In the genomic region with DNA sequence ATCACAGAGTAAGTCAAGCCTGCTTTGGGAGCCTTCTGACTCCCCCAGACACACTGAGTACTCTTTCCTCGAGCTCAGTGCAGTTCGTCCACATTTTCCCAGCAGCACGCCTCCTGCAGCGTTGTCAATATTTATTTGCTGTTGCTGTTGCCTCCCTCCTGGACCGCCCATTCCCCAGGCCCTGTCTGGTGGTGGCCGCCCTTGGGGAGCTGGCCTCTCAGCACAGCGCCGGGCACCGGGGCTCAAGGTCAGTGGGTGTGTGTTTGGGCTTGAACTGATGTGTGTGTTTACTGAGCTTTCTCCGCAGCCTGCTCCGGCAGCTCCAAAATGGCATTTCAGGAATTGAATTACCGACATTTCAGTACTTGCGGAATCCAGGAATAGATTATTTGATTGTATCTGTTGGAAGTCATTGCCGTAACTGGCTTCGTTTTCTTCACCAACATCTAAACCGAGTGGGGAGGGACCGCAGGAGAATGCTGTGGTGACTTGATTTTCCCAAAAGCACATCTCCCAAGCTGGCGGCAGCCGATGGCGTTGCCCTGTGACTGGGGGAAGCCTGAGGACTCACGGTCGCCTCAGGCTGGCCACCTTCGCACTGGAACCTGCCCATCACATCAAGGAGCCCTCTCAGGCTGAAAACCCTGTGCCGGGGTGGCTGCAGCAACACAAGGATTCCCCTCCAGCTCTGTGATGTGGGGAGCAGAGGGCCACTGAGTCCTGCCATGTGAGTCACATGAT, we compare ENCODE assay signal across 15 cellular contexts.
DNase-seq lines count a peak whose midpoint lies in the region; ATAC-seq, FAIRE-seq and TF ChIP-seq lines count a peak whose summit lies in the region.
"Had no signal": no experiment of that assay in that cellular context is flagged by ENCODE, and none has a peak within 500 bp of the region (broad histone marks: within the 10 kb centered on the region; RNA-seq: fewer than 3 reads in every experiment).

No MANE protein-coding gene starts in this region.

- H3K9ac ChIP-seq in HepG2 (ENCODE audit: insufficient read depth, low read depth, low read length), result 0 out of 2 replicates have a peak overlapping the region, but pooled peaks have one; percentile 30
- H3K9ac ChIP-seq in H9 (ENCODE audit: extremely low read depth, insufficient read length, low read length), result no peak overlapping the region

- H3K4me1 ChIP-seq in adrenal gland (replicated peaks in 1 of 2) (peaks cover 4 to 19% of the 10 kb centered on the region in 2 donors), HepG2 (ENCODE audit: insufficient read depth, low read length) (peaks cover 75% of the 10 kb centered on the region), pancreas (peaks cover 52 to 82% (median 67%) of the 10 kb centered on the region in 3 donors), suprapubic skin (no peaks in the 10 kb centered on the region), H9 (ENCODE audit: insufficient read depth, low read length) (no peaks in the 10 kb centered on the region)

- peak overlapping the region in 3 of 5 donors; percentile 17 to 49 (median 36) for H3K27ac ChIP-seq in adrenal gland
- H3K27ac ChIP-seq in HepG2 (ENCODE audit: extremely low read length, insufficient read depth, low read length), result peak overlapping the region; percentile 49
- H3K27ac ChIP-seq in pancreas, result peak overlapping the region; percentile 19 to 83 (median 62)
- H3K27ac ChIP-seq in suprapubic skin, result no peak overlapping the region
- no peak overlapping the region for H3K27ac ChIP-seq in H9 (ENCODE audit: insufficient read length, low read depth, low read length)
- H3K27ac ChIP-seq: C4-2B had no signal

- DNase-seq in HuH-7 (ENCODE audit: low spot score) (peak; percentile 63), adrenal gland (peak; percentile 64 to 86 (median 77)), HepG2 (ENCODE audit: low spot score) (peak; percentile 94), pancreas (peak; percentile 78 to 92 (median 84)), KBM-7 (no peak), OCI-M1 (lab: John Stamatoyannopoulos, UW) (no peak), suprapubic skin (ENCODE audit: low spot score in 2 of 2) (no peak), H9 (no peak)
- DNase-seq: DMS153, NCI-H1048, NCI-H146, NCI-H226, NCI-H526 had no signal

- H3K4me2 ChIP-seq in HepG2 (ENCODE audit: low read depth, low read length) (peak overlapping the region; percentile 88), H9 (ENCODE audit: insufficient read depth, insufficient read length, low read length) (no peak overlapping the region)

- H3K36me3 ChIP-seq in adrenal gland (replicated peaks in 1 of 2) (no peaks in the 10 kb centered on the region), HepG2 (replicated peaks in 1 of 2; ENCODE audit: control insufficient read depth in 1 of 2, insufficient read depth in 2 of 2, low read length in 2 of 2) (peaks cover 0 to under 1% of the 10 kb centered on the region in 2 experiments; a peak in 2 of 5 replicates), pancreas (no peaks in the 10 kb centered on the region), suprapubic skin (no peaks in the 10 kb centered on the region)

- no peak overlapping the region for H2AK5ac ChIP-seq in H9 (ENCODE audit: insufficient read length, low read length)

- H3K4me1 Mint-ChIP-seq in H9, result peaks cover 2 to 10% of the 10 kb centered on the region in 2 experiments; a peak in 3 of 4 replicates

- 0 out of 2 replicates have a peak, but pooled peaks have one; percentile 22 for TF ChIP-seq RAD21 in HepG2 (CRISPR knock-in tag; IDR thresholded peaks at IDR 0.05)

- in situ Hi-C loops in HepG2 (cut with HindIII; ENCODE audit: extremely low pct_ligation_motif_present, low pct_unique_long_range_greater_than_20kb), result loop anchor here (5.0 kb wide), 1 partner anchor 34 kb away; no protein-coding TSS in a partner anchor
- in situ Hi-C loops in KBM-7 (cut with MboI; ENCODE audit: low pct_unique_long_range_greater_than_20kb, low sequenced_read_pairs), result no loop called here

- H2BK5ac ChIP-seq in H9 (ENCODE audit: insufficient read length, low read length), result no peak overlapping the region

- H3K4ac ChIP-seq in H9 (ENCODE audit: low read depth, low read length), result no peak overlapping the region

- CTCF ChIA-PET in HepG2 (lab: Yijun Ruan, JAX; ENCODE audit: low intra/inter-chr PET ratio, low total read pairs), result interaction anchor here (0.7 kb wide), 1 partner anchor 98 kb away, joined by 3 read pairs; no protein-coding TSS in a partner anchor

- H3K27ac Mint-ChIP-seq in H9, result no peak overlapping the region

- no peak overlapping the region for H2BK12ac ChIP-seq in H9 (ENCODE audit: insufficient read length, low read depth, low read length)

- H4K20me1 ChIP-seq in HepG2 (ENCODE audit: insufficient read depth, low read length) (peaks cover 66% of the 10 kb centered on the region), H9 (ENCODE audit: control insufficient read depth, insufficient read depth, insufficient read length) (no peaks in the 10 kb centered on the region)

- H3K18ac ChIP-seq in H9 (ENCODE audit: insufficient read length, low read depth, low read length), result no peak overlapping the region

- H3K4me3 ChIP-seq in adrenal gland (no peak overlapping the region), HepG2 (replicated peaks in 1 of 3; ENCODE audit: insufficient read depth in 1 of 3, low read depth in 2 of 3, low read length in 3 of 3) (peak overlapping the region; percentile 27 to 69 (median 41); a peak in 5 of 6 replicates), pancreas (peak overlapping the region in 1 of 4 donors; percentile 17), suprapubic skin (no peak overlapping the region)

- ATAC-seq in HepG2 (peak; percentile 90), pancreas (peak; percentile 54 to 77 (median 74))

- H3K79me2 ChIP-seq in HepG2 (ENCODE audit: insufficient read depth, low read length) (peaks cover 16% of the 10 kb centered on the region), H9 (ENCODE audit: insufficient read depth, low read length) (peaks cover 2% of the 10 kb centered on the region; the same call in 1 of the 2 replicates)

- no peaks in the 10 kb centered on the region for H3K23me2 ChIP-seq in H9 (ENCODE audit: insufficient read length, low read depth, low read length, poor library complexity, severe bottlenecking)

- H2BK20ac ChIP-seq in H9 (ENCODE audit: low read depth, low read length, poor library complexity, severe bottlenecking), result no peak overlapping the region

- no peak overlapping the region for H4K8ac ChIP-seq in H9 (replicated peaks; ENCODE audit: insufficient read length, low read depth, low read length)

- H2BK15ac ChIP-seq in H9 (ENCODE audit: low read depth, low read length), result no peak overlapping the region

- no peak overlapping the region for H3K14ac ChIP-seq in H9 (ENCODE audit: insufficient read depth, low read length)

- FAIRE-seq in HepG2 (lab: Jason Lieb, UNC) (peak; percentile 97), pancreas (lab: Jason Lieb, UNC) (no peak)
- FAIRE-seq: A204.1 had no signal

- TF ChIP-seq EP300 in HepG2 (IDR thresholded peaks at IDR 0.05; ENCODE audit: low read depth in 2 of 2, low read length in 2 of 2) (peak in 1 of 2 experiments; percentile 82; a peak in 3 of 4 replicates), HepG2 (CRISPR knock-in tag; IDR thresholded peaks at IDR 0.05; ENCODE audit: borderline replicate concordance) (peak; percentile 55; the same call in 1 of the 2 replicates), suprapubic skin (IDR thresholded peaks at IDR 0.05) (no peak)

- H3K79me1 ChIP-seq in H9 (ENCODE audit: insufficient read depth, low read depth, low read length, poor library complexity, severe bottlenecking), result no peaks in the 10 kb centered on the region

- no peak overlapping the region for H3K23ac ChIP-seq in H9 (ENCODE audit: insufficient read length, low read depth, low read length)

- 47 to 65% (median 53%) methylated on average over 19 to 24 of the region's 24 CpGs for WGBS in adrenal gland, 4 donors
- WGBS in HepG2 (ENCODE audit: low lambda C conversion rate), result 3% methylated on average over 17 of the region's 24 CpGs
- WGBS in pancreas, 2 donors, result 17 to 22% methylated on average over 24 of the region's 24 CpGs
- 82% methylated on average over 17 of the region's 24 CpGs for WGBS in suprapubic skin
- WGBS in H9 (ENCODE audit: extremely low coverage, insufficient read length, low lambda C conversion rate), result no CpG with 5 or more reads among the region's 24 CpGs

- BruUV-seq in HepG2 (replicated peaks; lab: Mats Ljungman, UMichigan), result no TSS peak

- H3K56ac ChIP-seq in H9 (ENCODE audit: insufficient read length, low read depth, low read length), result no peak overlapping the region

- H2AFZ ChIP-seq in HepG2 (ENCODE audit: low read length) (no peak overlapping the region), H9 (ENCODE audit: low read length) (no peak overlapping the region)

- H3K9me3 ChIP-seq in adrenal gland (replicated peaks in 1 of 3), result no peaks in the 10 kb centered on the region
- no peaks in the 10 kb centered on the region for H3K9me3 ChIP-seq in HepG2 (ENCODE audit: low read length)
- H3K9me3 ChIP-seq in pancreas, result no peaks in the 10 kb centered on the region
- no peaks in the 10 kb centered on the region for H3K9me3 ChIP-seq in suprapubic skin
- H3K9me3 ChIP-seq in H9 (ENCODE audit: control insufficient read depth, low read depth, low read length), result no peaks in the 10 kb centered on the region

- H4K91ac ChIP-seq in H9 (ENCODE audit: insufficient read length, low read depth, low read length), result no peak overlapping the region

- no peaks in the 10 kb centered on the region; a peak in 1 of 5 replicates for H3K9me3 Mint-ChIP-seq in H9

- TF ChIP-seq POLR2A in adrenal gland (IDR thresholded peaks at IDR 0.05) (no peak), HepG2 (IDR thresholded peaks at IDR 0.05; ENCODE audit: insufficient read depth in 1 of 2, low read depth in 2 of 2, low read length in 2 of 2) (no peak), suprapubic skin (IDR thresholded peaks at IDR 0.05) (no peak)

- intact Hi-C loops in adrenal gland (cut with DNase I), result no loop called here
- intact Hi-C loops in HepG2 (cut with micrococcal nuclease; ENCODE audit: unreplicated experiment), result loop anchor here (1.0 to 2.0 kb wide), 4 partner anchors 32 to 98 kb away; no protein-coding TSS in a partner anchor
- intact Hi-C loops in pancreas (cut with DNase I), result loop anchor here in 1 of 3 donors (5.0 to 10.0 kb wide), 2 partner anchors 39 to 64 kb away; partner anchors contain the start of gene HPCAL1

- POLR2A ChIA-PET in HepG2 (lab: Yijun Ruan, JAX), result interaction anchor here (0.8 to 2.7 kb wide), 13 partner anchors 11 to 99 kb away, joined by 3 to 39 read pairs (median 4); partner anchors contain the start of genes HPCAL1 and ODC1

- TF ChIP-seq CTCF in adrenal gland (IDR thresholded peaks at IDR 0.05) (no peak), HepG2 (CRISPR knock-in tag; IDR thresholded peaks at IDR 0.05) (peak; percentile 48), pancreas (IDR thresholded peaks at IDR 0.05) (no peak), suprapubic skin (IDR thresholded peaks at IDR 0.05) (no peak), H9 (conservative IDR thresholded peaks at IDR 0.05) (no peak)

- H3K27me3 Mint-ChIP-seq in H9 (ENCODE audit: low read depth), result no peaks in the 10 kb centered on the region

- H3K4me3 Mint-ChIP-seq in H9, result no peak overlapping the region

- H4K5ac ChIP-seq in H9 (ENCODE audit: insufficient read length, low read depth, low read length), result no peak overlapping the region

- H2BK120ac ChIP-seq in H9 (ENCODE audit: low read depth, low read length, poor library complexity, severe bottlenecking), result no peak overlapping the region

- no peaks in the 10 kb centered on the region for H3K36me3 Mint-ChIP-seq in H9 (ENCODE audit: insufficient read depth in 1 of 3, low read depth in 3 of 3)

- no peaks in the 10 kb centered on the region for H3K27me3 ChIP-seq in adrenal gland
- H3K27me3 ChIP-seq in HepG2 (ENCODE audit: control insufficient read depth in 1 of 2, insufficient read depth in 2 of 2, low read length in 2 of 2), result no peaks in the 10 kb centered on the region
- H3K27me3 ChIP-seq in pancreas, result no peaks in the 10 kb centered on the region
- H3K27me3 ChIP-seq in suprapubic skin, result no peaks in the 10 kb centered on the region
- H3K27me3 ChIP-seq in H9 (ENCODE audit: insufficient read depth, low read length), result no peaks in the 10 kb centered on the region

- no peak overlapping the region for H3T11ph ChIP-seq in H9 (ENCODE audit: low read length)

Comparison
In these comparisons a context has a peak if more than half of its experiments do, and no peak if none do; other contexts are left out.
1. DNase-seq: peak in HuH-7 (single experiment), adrenal gland (7 of 7), HepG2 (single experiment) and pancreas (6 of 6); none in KBM-7 (single experiment), OCI-M1 (single experiment), suprapubic skin (0 of 2) and H9 (single experiment).
2. H3K27ac ChIP-seq: peak in adrenal gland (3 of 5), HepG2 (single experiment) and pancreas (4 of 4); none in suprapubic skin (single experiment) and H9 (single experiment).
3. H3K4me3 ChIP-seq: peak in HepG2 (3 of 3); none in adrenal gland (0 of 4) and suprapubic skin (single experiment).